Comparison of ENCODE assay signal across 15 cellular contexts in the genomic region with DNA sequence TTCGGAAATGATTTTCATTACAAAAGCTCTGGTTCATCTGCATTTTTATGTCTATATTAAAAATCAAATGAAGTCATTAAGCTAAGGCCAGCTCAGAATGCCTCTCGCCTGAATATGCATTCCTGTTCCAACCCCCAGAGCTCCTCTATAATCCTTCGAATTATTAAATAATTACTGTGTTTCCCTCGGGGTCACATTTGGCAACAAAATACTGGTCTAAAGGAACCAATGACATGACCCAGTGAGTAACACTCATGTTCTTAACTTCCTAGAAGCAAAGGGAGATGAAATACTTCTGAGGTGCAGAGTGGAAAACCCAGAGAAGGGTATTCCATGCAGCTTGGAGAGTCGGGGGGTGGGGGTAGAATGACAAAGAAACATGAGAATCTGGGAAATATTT.
DNase-seq lines count a peak whose midpoint lies in the region; ATAC-seq and TF ChIP-seq lines count a peak whose summit lies in the region.
"Had no signal": no experiment of that assay in that cellular context is flagged by ENCODE, and none has a peak within 500 bp of the region (broad histone marks: within the 10 kb centered on the region; RNA-seq: fewer than 3 reads in every experiment).

No MANE protein-coding gene starts in this region.

- H3K9ac ChIP-seq in skeletal muscle satellite cell (ENCODE audit: low read depth, low read length), result no peak overlapping the region

- H3K4me2 ChIP-seq in OCI-LY7 (ENCODE audit: low read length), result 0 out of 2 replicates have a peak overlapping the region, but pooled peaks have one; percentile 12
- H3K4me2 ChIP-seq in skeletal muscle satellite cell (ENCODE audit: low read length), result peak overlapping the region; percentile 9

- H3K27me3 ChIP-seq in dorsolateral prefrontal cortex (no peaks in the 10 kb centered on the region), muscle layer of duodenum (ENCODE audit: low read depth, low read length) (no peaks in the 10 kb centered on the region), skeletal muscle satellite cell (ENCODE audit: control insufficient read depth, insufficient read depth, low read length) (no peaks in the 10 kb centered on the region)
- H3K27me3 ChIP-seq: right atrium auricular region had no signal

- H4K20me1 ChIP-seq in OCI-LY7 (ENCODE audit: insufficient read depth, low read length), result no peaks in the 10 kb centered on the region

- DNase-seq in OCI-LY7 (ENCODE audit: low spot score) (no peak), dorsolateral prefrontal cortex (no peak), NCI-H82 treated with DMSO at 0.1 percent for 48 hours (lab: John Stamatoyannopoulos, UW; ENCODE audit: unreplicated experiment) (no peak)
- DNase-seq in activated CD8-positive, alpha-beta memory T cell treated with anti-CD3 and anti-CD28 coated beads, Interleukin-2, amount 50 U/mL, for 4 hours, result no peak
- DNase-seq: effector memory CD8-positive, alpha-beta T cell; HCEC 1CT; lower lobe of right lung; MM.1S; OCI-M1; stimulated activated naive CD4-positive, alpha-beta T cell treated with Interleukin-2 at 50 U/mL for 16 hours had no signal

- H3K36me3 ChIP-seq in OCI-LY7 (ENCODE audit: insufficient read depth, low read length) (peaks cover 61% of the 10 kb centered on the region), muscle layer of duodenum (ENCODE audit: control insufficient read depth in 1 of 2, insufficient read depth in 2 of 2, low read length in 2 of 2) (peaks cover 0 to 5% of the 10 kb centered on the region in 2 donors), skeletal muscle satellite cell (ENCODE audit: insufficient read depth, low read length) (peaks cover 18% of the 10 kb centered on the region)
- H3K36me3 ChIP-seq: WERI-Rb-1 had no signal

- no peak for ATAC-seq in GM18870 (IDR thresholded peaks at IDR 0.05; ENCODE audit: unreplicated experiment)
- ATAC-seq: effector memory CD8-positive, alpha-beta T cell had no signal

- H3K9me2 ChIP-seq in OCI-LY7 (ENCODE audit: insufficient read depth, low read length), result no peaks in the 10 kb centered on the region

- peaks cover 46% of the 10 kb centered on the region for H3K79me2 ChIP-seq in OCI-LY7 (ENCODE audit: insufficient read depth, low read depth, low read length)

- no peak for TF ChIP-seq CTCF in OCI-LY7 (conservative IDR thresholded peaks at IDR 0.05; ENCODE audit: low read length)
- TF ChIP-seq CTCF in dorsolateral prefrontal cortex (IDR thresholded peaks at IDR 0.05 in 54 of 56, conservative IDR thresholded peaks at IDR 0.05 in 2 of 56; ENCODE audit: low read depth in 1 of 56, partially characterized antibody in 56 of 56), result no peak

- no peaks in the 10 kb centered on the region; the same call in 1 of the 2 replicates for H3K9me3 ChIP-seq in OCI-LY7 (ENCODE audit: low read length)
- no peaks in the 10 kb centered on the region for H3K9me3 ChIP-seq in muscle layer of duodenum (ENCODE audit: control insufficient read depth in 1 of 2, low read length in 2 of 2)
- H3K9me3 ChIP-seq in skeletal muscle satellite cell (replicated peaks; ENCODE audit: low read length), result no peaks in the 10 kb centered on the region
- H3K9me3 ChIP-seq: lower lobe of right lung, right atrium auricular region had no signal

- CTCF ChIA-PET in OCI-LY7 (lab: Charles Lee; ENCODE audit: unreplicated experiment), result no interaction called here

- H3K4me3 ChIP-seq in OCI-LY7 (ENCODE audit: low read depth, low read length, poor library complexity, severe bottlenecking) (no peak overlapping the region), dorsolateral prefrontal cortex (no peak overlapping the region), muscle layer of duodenum (ENCODE audit: low read depth in 1 of 2, low read length in 2 of 2) (no peak overlapping the region), skeletal muscle satellite cell (ENCODE audit: low read length) (no peak overlapping the region)
- H3K4me3 ChIP-seq: lower lobe of right lung, right atrium auricular region had no signal

- intact Hi-C loops in OCI-LY7 (cut with micrococcal nuclease; ENCODE audit: unreplicated experiment), result no loop called here
- intact Hi-C loops in dorsolateral prefrontal cortex (cut with DNase I), result no loop called here

- POLR2A ChIA-PET in OCI-LY7 (lab: Charles Lee), result interaction anchor here (0.6 to 1.2 kb wide), 5 partner anchors 9 to 85 kb away, joined by 3 to 6 read pairs (median 4); no protein-coding TSS in a partner anchor

- no TSS peak for BruUV-seq in OCI-LY7 (replicated peaks; lab: Mats Ljungman, UMichigan)

- H3K4me1 ChIP-seq in OCI-LY7 (ENCODE audit: insufficient read depth, low read length, poor library complexity, severe bottlenecking) (peaks cover 59% of the 10 kb centered on the region), muscle layer of duodenum (ENCODE audit: control insufficient read depth in 1 of 2, insufficient read depth in 2 of 2, low read length in 2 of 2) (peaks cover 15 to 42% of the 10 kb centered on the region in 2 donors), skeletal muscle satellite cell (ENCODE audit: control insufficient read depth, insufficient read depth, low read length) (peaks cover 37% of the 10 kb centered on the region)

- peak overlapping the region; percentile 18 for H3K27ac ChIP-seq in OCI-LY7 (ENCODE audit: low read depth, low read length, poor library complexity, severe bottlenecking)
- H3K27ac ChIP-seq in dorsolateral prefrontal cortex, result peak overlapping the region in 51 of 59 donors; percentile 1 to 85 (median 62)
- peak overlapping the region; percentile 10 for H3K27ac ChIP-seq in muscle layer of duodenum (ENCODE audit: low read length)
- H3K27ac ChIP-seq: lower lobe of right lung, right atrium auricular region, WERI-Rb-1 had no signal

- no peak overlapping the region for H2AFZ ChIP-seq in OCI-LY7 (ENCODE audit: low read length)

Comparison
In these comparisons a context has a peak if more than half of its experiments do, and no peak if none do; other contexts are left out.
1. H3K27ac ChIP-seq: peak in every context shown above with its lines; median percentile 62 in dorsolateral prefrontal cortex; 18 in OCI-LY7; 10 in muscle layer of duodenum.